1 cellular context compared by ENCODE assay signal in the genomic region with DNA sequence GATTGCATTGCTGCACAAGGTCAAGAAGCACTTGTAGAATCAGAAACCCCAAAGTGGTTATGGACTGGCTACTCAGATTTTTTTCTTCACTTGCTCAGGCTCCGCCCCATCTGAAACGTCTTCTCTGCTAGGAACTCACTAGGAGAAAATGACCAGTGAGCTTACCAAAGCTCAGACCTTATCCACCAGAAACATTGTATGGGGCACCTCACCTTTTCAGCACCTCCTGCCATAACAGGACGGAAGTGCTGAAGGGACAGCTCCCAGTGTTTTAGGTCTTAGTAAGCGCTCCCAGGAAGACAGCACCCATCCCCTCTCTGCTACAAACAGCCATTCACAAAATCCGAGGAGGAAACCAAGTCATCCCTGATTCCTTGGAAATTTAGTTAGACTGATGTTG.
TF ChIP-seq lines count a peak whose summit lies in the region.

No MANE protein-coding gene starts in this region.

TF ChIP-seq in GM23338, 12 proteins besides CTCF, POLR2A, EP300 and RAD21 (continued from another document):
- TF ChIP-seq, protein P1, sequence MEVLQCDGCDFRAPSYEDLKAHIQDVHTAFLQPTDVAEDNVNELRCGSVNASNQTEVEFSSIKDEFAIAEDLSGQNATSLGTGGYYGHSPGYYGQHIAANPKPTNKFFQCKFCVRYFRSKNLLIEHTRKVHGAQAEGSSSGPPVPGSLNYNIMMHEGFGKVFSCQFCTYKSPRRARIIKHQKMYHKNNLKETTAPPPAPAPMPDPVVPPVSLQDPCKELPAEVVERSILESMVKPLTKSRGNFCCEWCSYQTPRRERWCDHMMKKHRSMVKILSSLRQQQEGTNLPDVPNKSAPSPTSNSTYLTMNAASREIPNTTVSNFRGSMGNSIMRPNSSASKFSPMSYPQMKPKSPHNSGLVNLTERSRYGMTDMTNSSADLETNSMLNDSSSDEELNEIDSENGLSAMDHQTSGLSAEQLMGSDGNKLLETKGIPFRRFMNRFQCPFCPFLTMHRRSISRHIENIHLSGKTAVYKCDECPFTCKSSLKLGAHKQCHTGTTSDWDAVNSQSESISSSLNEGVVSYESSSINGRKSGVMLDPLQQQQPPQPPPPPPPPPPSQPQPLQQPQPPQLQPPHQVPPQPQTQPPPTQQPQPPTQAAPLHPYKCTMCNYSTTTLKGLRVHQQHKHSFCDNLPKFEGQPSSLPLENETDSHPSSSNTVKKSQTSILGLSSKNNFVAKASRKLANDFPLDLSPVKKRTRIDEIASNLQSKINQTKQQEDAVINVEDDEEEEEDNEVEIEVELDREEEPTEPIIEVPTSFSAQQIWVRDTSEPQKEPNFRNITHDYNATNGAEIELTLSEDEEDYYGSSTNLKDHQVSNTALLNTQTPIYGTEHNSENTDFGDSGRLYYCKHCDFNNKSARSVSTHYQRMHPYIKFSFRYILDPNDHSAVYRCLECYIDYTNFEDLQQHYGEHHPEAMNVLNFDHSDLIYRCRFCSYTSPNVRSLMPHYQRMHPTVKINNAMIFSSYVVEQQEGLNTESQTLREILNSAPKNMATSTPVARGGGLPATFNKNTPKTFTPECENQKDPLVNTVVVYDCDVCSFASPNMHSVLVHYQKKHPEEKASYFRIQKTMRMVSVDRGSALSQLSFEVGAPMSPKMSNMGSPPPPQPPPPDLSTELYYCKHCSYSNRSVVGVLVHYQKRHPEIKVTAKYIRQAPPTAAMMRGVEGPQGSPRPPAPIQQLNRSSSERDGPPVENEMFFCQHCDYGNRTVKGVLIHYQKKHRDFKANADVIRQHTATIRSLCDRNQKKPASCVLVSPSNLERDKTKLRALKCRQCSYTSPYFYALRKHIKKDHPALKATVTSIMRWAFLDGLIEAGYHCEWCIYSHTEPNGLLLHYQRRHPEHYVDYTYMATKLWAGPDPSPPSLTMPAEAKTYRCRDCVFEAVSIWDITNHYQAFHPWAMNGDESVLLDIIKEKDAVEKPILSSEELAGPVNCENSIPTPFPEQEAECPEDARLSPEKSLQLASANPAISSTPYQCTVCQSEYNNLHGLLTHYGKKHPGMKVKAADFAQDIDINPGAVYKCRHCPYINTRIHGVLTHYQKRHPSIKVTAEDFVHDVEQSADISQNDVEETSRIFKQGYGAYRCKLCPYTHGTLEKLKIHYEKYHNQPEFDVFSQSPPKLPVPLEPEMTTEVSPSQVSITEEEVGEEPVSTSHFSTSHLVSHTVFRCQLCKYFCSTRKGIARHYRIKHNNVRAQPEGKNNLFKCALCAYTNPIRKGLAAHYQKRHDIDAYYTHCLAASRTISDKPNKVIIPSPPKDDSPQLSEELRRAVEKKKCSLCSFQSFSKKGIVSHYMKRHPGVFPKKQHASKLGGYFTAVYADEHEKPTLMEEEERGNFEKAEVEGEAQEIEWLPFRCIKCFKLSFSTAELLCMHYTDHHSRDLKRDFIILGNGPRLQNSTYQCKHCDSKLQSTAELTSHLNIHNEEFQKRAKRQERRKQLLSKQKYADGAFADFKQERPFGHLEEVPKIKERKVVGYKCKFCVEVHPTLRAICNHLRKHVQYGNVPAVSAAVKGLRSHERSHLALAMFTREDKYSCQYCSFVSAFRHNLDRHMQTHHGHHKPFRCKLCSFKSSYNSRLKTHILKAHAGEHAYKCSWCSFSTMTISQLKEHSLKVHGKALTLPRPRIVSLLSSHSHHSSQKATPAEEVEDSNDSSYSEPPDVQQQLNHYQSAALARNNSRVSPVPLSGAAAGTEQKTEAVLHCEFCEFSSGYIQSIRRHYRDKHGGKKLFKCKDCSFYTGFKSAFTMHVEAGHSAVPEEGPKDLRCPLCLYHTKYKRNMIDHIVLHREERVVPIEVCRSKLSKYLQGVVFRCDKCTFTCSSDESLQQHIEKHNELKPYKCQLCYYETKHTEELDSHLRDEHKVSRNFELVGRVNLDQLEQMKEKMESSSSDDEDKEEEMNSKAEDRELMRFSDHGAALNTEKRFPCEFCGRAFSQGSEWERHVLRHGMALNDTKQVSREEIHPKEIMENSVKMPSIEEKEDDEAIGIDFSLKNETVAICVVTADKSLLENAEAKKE (CRISPR knock-in tag; IDR thresholded peaks at IDR 0.05): peak; percentile 84
- no peak for TF ChIP-seq JUNB (IDR thresholded peaks at IDR 0.05; ENCODE audit: unreplicated experiment)
TF ChIP-seq in GM23338: peak in this region for 2.
